In genomic region chr17:41616486-41616885, GRCh38 we compare ENCODE assay signal across 13 cellular contexts. TPM values are rescaled to one million over a fixed set of nuclear protein-coding genes. Genes with fewer than 3 reads are reported as not detected.
DNase-seq lines count a peak whose midpoint lies in the region; ATAC-seq, FAIRE-seq and TF ChIP-seq lines count a peak whose summit lies in the region.
"Not testable (repeated sequence)": the region's sequence is repeated elsewhere in the genome, so short reads cannot be mapped to it uniquely, and the experiment has no call there.
"Had no signal": no experiment of that assay in that cellular context is flagged by ENCODE, and none has a peak within 500 bp of the region (broad histone marks: within the 10 kb centered on the region; RNA-seq: fewer than 3 reads in every experiment).

No MANE protein-coding gene starts in this region.

- not testable (repeated sequence) for H2BK15ac ChIP-seq in IMR-90 (ENCODE audit: low read depth, low read length)

- not testable (repeated sequence) for H3K36me3 ChIP-seq in BLaER1 treated with 17β-estradiol and CSF1 and Interleukin-3, amounts not matched to agents 10 nM and 100 nM; IMR-90 (ENCODE audit: control insufficient read depth, insufficient read depth, low read length); bronchial epithelial cell (ENCODE audit: control insufficient read depth, insufficient read depth, low read length); upper lobe of right lung

- CTCF ChIA-PET in IMR-90 (lab: Yijun Ruan, JAX), result not testable (repeated sequence)

- not testable (repeated sequence) for H3K9ac ChIP-seq in BLaER1 treated with 17β-estradiol and CSF1 and Interleukin-3, amounts not matched to agents 10 nM and 100 nM; IMR-90 (ENCODE audit: low read depth, low read length)

- not testable (repeated sequence) for H2AFZ ChIP-seq in IMR-90 (replicated peaks; ENCODE audit: low read length, poor library complexity)

- WGBS in IMR-90 (ENCODE audit: extremely low coverage in 2 of 2, insufficient read length in 1 of 2), 2 experiments, result no CpG with 5 or more reads among the region's 4 CpGs

- not testable (repeated sequence) for H3K23ac ChIP-seq in IMR-90 (ENCODE audit: low read depth, low read length)

- not testable (repeated sequence) for H2BK20ac ChIP-seq in IMR-90 (ENCODE audit: low read depth, low read length)

- H3K27me3 ChIP-seq in BLaER1 treated with 17β-estradiol and CSF1 and Interleukin-3, amounts not matched to agents 10 nM and 100 nM; bronchial epithelial cell (ENCODE audit: control insufficient read depth, insufficient read depth, low read length); upper lobe of right lung: not testable (repeated sequence)
- peaks cover 35% of the 10 kb centered on the region for H3K27me3 ChIP-seq in IMR-90 (ENCODE audit: control insufficient read depth, insufficient read depth, low read length)

- H3K9me3 ChIP-seq in BLaER1 treated with 17β-estradiol and CSF1 and Interleukin-3, amounts not matched to agents 10 nM and 100 nM (replicated peaks in 1 of 11); IMR-90 (ENCODE audit: control insufficient read depth, insufficient read depth, low read length); upper lobe of right lung: not testable (repeated sequence)

- H3K18ac ChIP-seq in IMR-90 (ENCODE audit: low read depth, low read length), result not testable (repeated sequence)

- not testable (repeated sequence) for H2BK5ac ChIP-seq in IMR-90 (ENCODE audit: low read depth, low read length, poor library complexity, severe bottlenecking)

- TF ChIP-seq POLR2A in IMR-90 (IDR thresholded peaks at IDR 0.05; ENCODE audit: low read depth, low read length), result not testable (repeated sequence)

- DNase-seq in IMR-90; epithelial cell of prostate (ENCODE audit: low read depth, low spot score): not testable (repeated sequence)
- DNase-seq in bronchial epithelial cell (ENCODE audit: low read depth) (peak; percentile 33), left kidney (ENCODE audit: low read depth, low spot score) (peak; percentile 32), posterior vena cava (ENCODE audit: low spot score) (peak; percentile 61), upper lobe of right lung (peak; percentile 42)

- intact Hi-C loops in IMR-90 (cut with micrococcal nuclease); posterior vena cava (cut with DNase I); upper lobe of right lung (cut with DNase I): not testable (repeated sequence)

- H4K91ac ChIP-seq in IMR-90 (ENCODE audit: insufficient read depth, low read depth, low read length), result not testable (repeated sequence)

- not testable (repeated sequence) for BruUV-seq in IMR-90 (replicated peaks; lab: Mats Ljungman, UMichigan)

- dilution Hi-C loops in IMR-90 (cut with HindIII; ENCODE audit: low sequenced_read_pairs, unreplicated experiment), result not testable (repeated sequence)

- H4K5ac ChIP-seq in IMR-90 (ENCODE audit: low read depth, low read length), result not testable (repeated sequence)

- H3K27ac ChIP-seq in BLaER1 treated with 17β-estradiol and CSF1 and Interleukin-3, amounts not matched to agents 10 nM and 100 nM; IMR-90 (ENCODE audit: insufficient read depth, low read length); upper lobe of right lung: not testable (repeated sequence)
- H3K27ac ChIP-seq in epithelial cell of prostate, result peak overlapping the region; percentile 100

- in situ Hi-C loops in IMR-90 (cut with MboI; ENCODE audit: low sequenced_read_pairs), result not testable (repeated sequence)

- H2BK120ac ChIP-seq in IMR-90 (ENCODE audit: low read depth, low read length), result not testable (repeated sequence)

- not testable (repeated sequence) for H2AK5ac ChIP-seq in IMR-90 (ENCODE audit: low read depth, low read length)

- H3K4me3 ChIP-seq in BLaER1 treated with 17β-estradiol and CSF1 and Interleukin-3, amounts not matched to agents 10 nM and 100 nM; IMR-90 (ENCODE audit: insufficient read depth, low read depth, low read length); bronchial epithelial cell (ENCODE audit: low read depth, low read length); upper lobe of right lung: not testable (repeated sequence)

- not testable (repeated sequence) for H3K56ac ChIP-seq in IMR-90 (ENCODE audit: extremely low read depth, insufficient read depth, low read length)

- not testable (repeated sequence) for H3K4ac ChIP-seq in IMR-90 (ENCODE audit: low read depth, low read length)

- not testable (repeated sequence) for H2AK9ac ChIP-seq in IMR-90 (replicated peaks; ENCODE audit: low read depth, low read length, poor library complexity)

- H3K4me2 ChIP-seq in BLaER1 treated with 17β-estradiol and CSF1 and Interleukin-3, amounts not matched to agents 10 nM and 100 nM, result peak overlapping the region in 8 of 11 experiments; percentile 18 to 51 (median 46); a peak in 12 of 22 replicates
- not testable (repeated sequence) for H3K4me2 ChIP-seq in IMR-90 (ENCODE audit: low read depth, low read length)

- not testable (repeated sequence) for H3K9me1 ChIP-seq in IMR-90 (ENCODE audit: insufficient read depth, low read length)

- H4K8ac ChIP-seq in IMR-90 (ENCODE audit: low read depth in 2 of 2, low read length in 2 of 2), result not testable (repeated sequence)

- not testable (repeated sequence) for H3K14ac ChIP-seq in IMR-90 (replicated peaks; ENCODE audit: low read depth, low read length)

- FAIRE-seq in bronchial epithelial cell (lab: Jason Lieb, UNC), result not testable (repeated sequence)

- not testable (repeated sequence) for TF ChIP-seq RAD21 in IMR-90 (IDR thresholded peaks at IDR 0.05; ENCODE audit: low read length)

- H4K20me1 ChIP-seq in BLaER1 treated with 17β-estradiol and CSF1 and Interleukin-3, amounts not matched to agents 10 nM and 100 nM; IMR-90 (ENCODE audit: insufficient read depth, low read length): not testable (repeated sequence)

- not testable (repeated sequence) for ATAC-seq in IMR-90 (ENCODE audit: low read depth); upper lobe of right lung

- not testable (repeated sequence) for TF ChIP-seq CTCF in IMR-90 (conservative IDR thresholded peaks at IDR 0.05; ENCODE audit: low read depth, low read length); bronchial epithelial cell (IDR thresholded peaks at IDR 0.05; ENCODE audit: insufficient read depth, low read length, severe bottlenecking); upper lobe of right lung (IDR thresholded peaks at IDR 0.05)

- H3K79me1 ChIP-seq in IMR-90 (ENCODE audit: low read depth in 1 of 2, low read length in 2 of 2), result not testable (repeated sequence)

- POLR2A ChIA-PET in IMR-90 (lab: Charles Lee; ENCODE audit: unreplicated experiment), result not testable (repeated sequence)

- H3K4me1 ChIP-seq in BLaER1 treated with 17β-estradiol and CSF1 and Interleukin-3, amounts not matched to agents 10 nM and 100 nM, result peaks cover 0 to 18% (median 9%) of the 10 kb centered on the region in 10 experiments; a peak in 11 of 20 replicates
- H3K4me1 ChIP-seq in IMR-90 (ENCODE audit: control insufficient read depth, insufficient read depth, low read length); upper lobe of right lung: not testable (repeated sequence)

TF ChIP-seq in IMR-90, 13 proteins besides CTCF, POLR2A, EP300 and RAD21:
- TF ChIP-seq MAZ (IDR thresholded peaks at IDR 0.05; ENCODE audit: borderline replicate concordance, low read depth, low read length), result peak; percentile 59; the same call in 1 of the 2 replicates

RNA-seq across cellular contexts. Expression of gene KRT16, which starts 3.9 kb away (rescaled TPM):
- total RNA-seq in IMR-90 (2012; rRNA removed) (not detected in 2 replicates), bronchial epithelial cell (1,390 and 10,131 TPM in 2 replicates), posterior vena cava (not detected), upper lobe of right lung (not detected)
- polyA plus RNA-seq in IMR-90 (2012; rRNA removed), result not detected in 2 replicates
- not detected in 2 replicates for polyA plus RNA-seq in IMR-90 (2012; cell fraction: cytosol; rRNA removed)
- 0.09 TPM in 1 of 2 replicates, not detected in the other for polyA plus RNA-seq in IMR-90 (2012; cell fraction: nucleus; rRNA removed; ENCODE audit: low replicate concordance)
- total RNA-seq: A673; Caco-2; CD4-positive, alpha-beta T cell; HT1080 had no signal
- polyA plus RNA-seq: AG04450 had no signal

RNA-seq across cellular contexts. Expression of gene KRT17, which starts 7.9 kb away (rescaled TPM):
- total RNA-seq in IMR-90 (2012; rRNA removed) (2.5 TPM in 2 replicates), bronchial epithelial cell (25,286 and 30,463 TPM in 2 replicates), posterior vena cava (1 to 10 TPM; 2.8 to 5.1 TPM), upper lobe of right lung (5.9 TPM)
- polyA plus RNA-seq in IMR-90 (2012; rRNA removed), result 4.6 and 5.3 TPM in 2 replicates
- 5.6 and 6.7 TPM in 2 replicates for polyA plus RNA-seq in IMR-90 (2012; cell fraction: cytosol; rRNA removed)
- 1.6 and 2.2 TPM in 2 replicates for polyA plus RNA-seq in IMR-90 (2012; cell fraction: nucleus; rRNA removed; ENCODE audit: low replicate concordance)
- total RNA-seq: CD4-positive, alpha-beta T cell had no signal

RNA-seq across cellular contexts. Expression of gene KRT14, which starts 29.8 kb away (rescaled TPM):
- total RNA-seq in IMR-90 (2012; rRNA removed) (not detected in 2 replicates), bronchial epithelial cell (463 and 1,445 TPM in 2 replicates), posterior vena cava (1 to 10 TPM; 1.3 to 2.0 TPM), upper lobe of right lung (not detected)
- polyA plus RNA-seq in IMR-90 (2012; rRNA removed), result not detected in 2 replicates
- not detected in 2 replicates for polyA plus RNA-seq in IMR-90 (2012; cell fraction: cytosol; rRNA removed)
- polyA plus RNA-seq in IMR-90 (2012; cell fraction: nucleus; rRNA removed; ENCODE audit: low replicate concordance), result 0.06 TPM in 1 of 2 replicates, not detected in the other
- total RNA-seq: A673; Caco-2; CD4-positive, alpha-beta T cell had no signal
- polyA plus RNA-seq: AG04450 had no signal

RNA-seq across cellular contexts. Expression of gene KRT9, which starts 44.6 kb away (rescaled TPM):
- total RNA-seq in IMR-90 (2012; rRNA removed) (not detected in 2 replicates), bronchial epithelial cell (0.26 and 0.51 TPM in 2 replicates), posterior vena cava (not detected), upper lobe of right lung (not detected)
- not detected in 2 replicates for polyA plus RNA-seq in IMR-90 (2012; rRNA removed)
- polyA plus RNA-seq in IMR-90 (2012; cell fraction: cytosol; rRNA removed), result not detected in 2 replicates
- polyA plus RNA-seq in IMR-90 (2012; cell fraction: nucleus; rRNA removed; ENCODE audit: low replicate concordance), result not detected in 2 replicates
- total RNA-seq: A673; Caco-2; CD4-positive, alpha-beta T cell; HFFc6; HT1080 had no signal
- polyA plus RNA-seq: AG04450 had no signal

Comparison
In these comparisons a context has a peak if more than half of its experiments do, and no peak if none do; other contexts are left out.
1. RNA of gene KRT16, which starts 3.9 kb away (total RNA-seq): 1,390 to 10,131 TPM in bronchial epithelial cell; not detected in posterior vena cava, not detected in IMR-90 and not detected in upper lobe of right lung (single experiment); every median in the first group is over 1,000 times any median in the second.
2. RNA of gene KRT17, which starts 7.9 kb away (total RNA-seq): 25,286 to 30,463 TPM in bronchial epithelial cell; 5.9 TPM in upper lobe of right lung (single experiment), 2.8 to 5.1 TPM in posterior vena cava and 2.5 TPM in IMR-90; every median in the first group is over 1,000 times any median in the second.
3. RNA of gene KRT14, which starts 29.8 kb away (total RNA-seq): 463 to 1,445 TPM in bronchial epithelial cell; 1.3 to 2.0 TPM in posterior vena cava, not detected in IMR-90 and not detected in upper lobe of right lung (single experiment); every median in the first group is over 100 times any median in the second.